10 cellular contexts compared by ENCODE assay signal in the genomic region with DNA sequence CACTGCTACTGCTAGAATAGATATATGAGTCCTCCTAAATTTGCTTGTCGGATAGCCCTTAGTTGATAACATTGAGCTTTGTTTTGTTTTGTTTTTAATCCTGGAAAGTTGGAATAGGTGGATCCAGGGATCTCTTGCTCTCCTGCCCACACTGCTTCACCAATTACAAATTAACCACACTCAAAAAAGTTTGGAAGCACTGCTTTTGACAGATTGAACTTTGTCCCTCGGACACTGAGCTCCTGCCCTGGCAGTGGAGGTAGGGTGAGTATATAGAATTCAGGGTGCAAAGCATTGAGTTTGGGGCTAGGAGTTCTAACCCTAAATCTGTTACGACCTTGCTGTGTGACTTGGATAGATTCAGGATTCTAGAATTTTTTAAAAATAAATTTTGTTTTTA. TPM values are rescaled to one million over a fixed set of nuclear protein-coding genes. Genes with fewer than 3 reads are reported as not detected.
"Had no signal": no experiment of that assay in that cellular context is flagged by ENCODE, and none has a peak within 500 bp of the region (broad histone marks: within the 10 kb centered on the region; RNA-seq: fewer than 3 reads in every experiment).

No MANE protein-coding gene starts in this region.

- H3K4me3 Mint-ChIP-seq: GM23338, HFFc6 had no signal

- ATAC-seq: GM23338, HCT116, K562 had no signal

- H3K36me3 ChIP-seq: HAP-1 had no signal

- H3K9me3 Mint-ChIP-seq: GM23338, HFFc6 had no signal

- H3K27ac Mint-ChIP-seq: GM23338, HFFc6 had no signal

- FAIRE-seq: H1, H54, K562 had no signal

- H3K4me2 ChIP-seq: GM23338 had no signal

- H3K4me3 ChIP-seq: GM23338, HAP-1, K562 had no signal

- H2AFZ ChIP-seq: GM23338 had no signal

- H3K4me1 ChIP-seq: HAP-1 had no signal

- H3K9me3 ChIP-seq: HAP-1 had no signal

- H3K27ac ChIP-seq: HL-60 had no signal

- DNase-seq: HFFc6, IMR-90 had no signal

RNA-seq across cellular contexts. Expression of a gene that starts 15.1 kb away (rescaled TPM):
- total RNA-seq: HFFc6, HT1080, IMR-90, K562 had no signal
- polyA plus RNA-seq: IMR-90, K562 had no signal
